33 cellular contexts compared by ENCODE assay signal in genomic region chr1:218796773-218797172, GRCh38.
"Had no signal": no experiment of that assay in that cellular context is flagged by ENCODE, and none has a peak within 500 bp of the region (broad histone marks: within the 10 kb centered on the region; RNA-seq: fewer than 3 reads in every experiment).

No MANE protein-coding gene starts in this region.

- H3K36me3 ChIP-seq: MG63 had no signal

- DNase-seq: Kasumi-1, MG63, MM.1S, MV-4-11, NCI-H1048, NCI-H1092, NCI-H1092 treated with DMSO at 0.1 percent for 48 hours, NCI-H1105, NCI-H1105 treated with DMSO at 0.1 percent for 48 hours, NCI-H1417, NCI-H1417 treated with DMSO at 0.1 percent for 48 hours, NCI-H1436, NCI-H1436 treated with DMSO at 0.1 percent for 48 hours, NCI-H146, NCI-H1694, NCI-H1694 treated with DMSO at 0.1 percent for 48 hours, NCI-H187, NCI-H187 treated with DMSO at 0.1 percent for 48 hours, NCI-H1930, NCI-H2029, NCI-H2029 treated with DMSO at 0.1 percent for 48 hours, NCI-H2081, NCI-H2081 treated with DMSO at 0.1 percent for 48 hours, NCI-H2107, NCI-H2171, NCI-H2171 treated with DMSO at 0.1 percent for 48 hours, NCI-H2227 treated with DMSO at 0.1 percent for 48 hours, NCI-H226, NCI-H345, NCI-H446, NCI-H446 treated with DMSO at 0.1 percent for 48 hours, NCI-H510A, NCI-H510A treated with DMSO at 0.1 percent for 48 hours had no signal

- H3K4me3 ChIP-seq: MG63 had no signal

- H3K27me3 ChIP-seq: MG63 had no signal

- H3K9me3 ChIP-seq: MG63 had no signal
